Comparison of ENCODE assay signal across 3 cellular contexts in the genomic region with DNA sequence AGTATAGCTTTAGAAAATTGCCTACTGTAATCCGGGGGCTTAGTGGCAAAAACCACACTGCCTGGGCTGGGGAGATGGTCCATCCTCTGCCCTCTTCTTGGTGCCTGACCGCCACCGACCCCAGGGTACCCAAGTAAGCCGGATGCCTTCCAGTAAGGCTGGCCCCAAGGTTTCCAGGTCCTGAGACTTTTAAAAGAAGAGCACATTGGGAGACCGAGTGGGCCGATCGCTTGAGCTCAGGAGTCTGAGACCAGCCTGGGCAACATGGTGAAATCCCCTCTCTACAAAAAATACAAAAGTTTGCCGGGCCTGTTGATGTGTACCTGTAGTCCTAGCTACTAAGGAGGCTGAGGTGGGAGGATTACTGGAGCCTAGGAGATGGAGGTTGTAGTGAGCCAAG.
"Had no signal": no experiment of that assay in that cellular context is flagged by ENCODE, and none has a peak within 500 bp of the region (broad histone marks: within the 10 kb centered on the region; RNA-seq: fewer than 3 reads in every experiment).

No MANE protein-coding gene starts in this region.

- ATAC-seq: GM12878 had no signal

- H3K4me3 ChIP-seq: GM12878 had no signal

- DNase-seq: GDM1, GF-D8 had no signal
